ENCODE assay signal across 2 cellular contexts in the genomic region with DNA sequence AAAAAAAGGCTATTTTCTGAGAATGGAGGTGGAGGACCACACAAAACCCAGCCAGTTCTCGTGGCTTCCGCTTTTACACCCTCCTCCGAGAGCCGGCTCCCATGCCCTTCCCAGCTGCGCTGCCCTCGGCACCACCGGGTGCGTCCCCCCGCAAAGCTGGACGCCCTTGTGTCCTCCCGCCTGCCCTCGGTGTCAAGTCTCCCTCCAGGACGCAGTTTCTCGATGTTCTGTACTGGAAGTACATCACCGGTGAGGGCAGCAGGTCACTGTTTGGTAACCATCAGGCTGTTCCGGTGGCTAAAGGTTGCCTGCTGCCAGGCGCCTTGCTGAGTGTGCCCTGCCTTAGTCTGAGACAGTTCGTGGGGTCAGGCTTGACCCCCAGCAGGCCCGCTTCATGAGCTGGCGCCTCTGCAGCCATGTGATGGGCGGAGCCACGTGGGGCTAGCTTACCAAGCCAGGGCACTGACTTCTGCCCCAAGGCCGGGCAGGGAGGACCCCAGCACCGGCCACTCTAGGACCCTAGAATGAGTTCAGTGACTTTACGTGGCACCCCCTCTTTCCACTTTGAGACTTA.
A peak's percentile ranks its signal among the peaks of the same experiment; 100 is the strongest.
TF ChIP-seq lines count a peak whose summit lies in the region.

No MANE protein-coding gene starts in this region.

TF ChIP-seq in WTC11, 78 proteins besides CTCF, POLR2A, EP300 and RAD21 (continued from another document):
- TF ChIP-seq, protein P1, sequence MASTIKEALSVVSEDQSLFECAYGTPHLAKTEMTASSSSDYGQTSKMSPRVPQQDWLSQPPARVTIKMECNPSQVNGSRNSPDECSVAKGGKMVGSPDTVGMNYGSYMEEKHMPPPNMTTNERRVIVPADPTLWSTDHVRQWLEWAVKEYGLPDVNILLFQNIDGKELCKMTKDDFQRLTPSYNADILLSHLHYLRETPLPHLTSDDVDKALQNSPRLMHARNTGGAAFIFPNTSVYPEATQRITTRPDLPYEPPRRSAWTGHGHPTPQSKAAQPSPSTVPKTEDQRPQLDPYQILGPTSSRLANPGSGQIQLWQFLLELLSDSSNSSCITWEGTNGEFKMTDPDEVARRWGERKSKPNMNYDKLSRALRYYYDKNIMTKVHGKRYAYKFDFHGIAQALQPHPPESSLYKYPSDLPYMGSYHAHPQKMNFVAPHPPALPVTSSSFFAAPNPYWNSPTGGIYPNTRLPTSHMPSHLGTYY (CRISPR knock-in tag; IDR thresholded peaks at IDR 0.05): no peak
- no peak for TF ChIP-seq ZNF263 (CRISPR knock-in tag; IDR thresholded peaks at IDR 0.05; ENCODE audit: low read depth)
- TF ChIP-seq, protein P2, sequence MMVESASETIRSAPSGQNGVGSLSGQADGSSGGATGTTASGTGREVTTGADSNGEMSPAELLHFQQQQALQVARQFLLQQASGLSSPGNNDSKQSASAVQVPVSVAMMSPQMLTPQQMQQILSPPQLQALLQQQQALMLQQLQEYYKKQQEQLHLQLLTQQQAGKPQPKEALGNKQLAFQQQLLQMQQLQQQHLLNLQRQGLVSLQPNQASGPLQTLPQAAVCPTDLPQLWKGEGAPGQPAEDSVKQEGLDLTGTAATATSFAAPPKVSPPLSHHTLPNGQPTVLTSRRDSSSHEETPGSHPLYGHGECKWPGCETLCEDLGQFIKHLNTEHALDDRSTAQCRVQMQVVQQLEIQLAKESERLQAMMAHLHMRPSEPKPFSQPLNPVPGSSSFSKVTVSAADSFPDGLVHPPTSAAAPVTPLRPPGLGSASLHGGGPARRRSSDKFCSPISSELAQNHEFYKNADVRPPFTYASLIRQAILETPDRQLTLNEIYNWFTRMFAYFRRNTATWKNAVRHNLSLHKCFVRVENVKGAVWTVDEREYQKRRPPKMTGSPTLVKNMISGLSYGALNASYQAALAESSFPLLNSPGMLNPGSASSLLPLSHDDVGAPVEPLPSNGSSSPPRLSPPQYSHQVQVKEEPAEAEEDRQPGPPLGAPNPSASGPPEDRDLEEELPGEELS (CRISPR knock-in tag; IDR thresholded peaks at IDR 0.05): no peak
- TF ChIP-seq CBFB (CRISPR knock-in tag; IDR thresholded peaks at IDR 0.05; ENCODE audit: low read depth): no peak
- TF ChIP-seq, protein P3, sequence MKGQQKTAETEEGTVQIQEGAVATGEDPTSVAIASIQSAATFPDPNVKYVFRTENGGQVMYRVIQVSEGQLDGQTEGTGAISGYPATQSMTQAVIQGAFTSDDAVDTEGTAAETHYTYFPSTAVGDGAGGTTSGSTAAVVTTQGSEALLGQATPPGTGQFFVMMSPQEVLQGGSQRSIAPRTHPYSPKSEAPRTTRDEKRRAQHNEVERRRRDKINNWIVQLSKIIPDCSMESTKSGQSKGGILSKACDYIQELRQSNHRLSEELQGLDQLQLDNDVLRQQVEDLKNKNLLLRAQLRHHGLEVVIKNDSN (CRISPR knock-in tag; IDR thresholded peaks at IDR 0.05): no peak
- TF ChIP-seq ETV6 (CRISPR knock-in tag; IDR thresholded peaks at IDR 0.05): no peak
- TF ChIP-seq, protein P4, sequence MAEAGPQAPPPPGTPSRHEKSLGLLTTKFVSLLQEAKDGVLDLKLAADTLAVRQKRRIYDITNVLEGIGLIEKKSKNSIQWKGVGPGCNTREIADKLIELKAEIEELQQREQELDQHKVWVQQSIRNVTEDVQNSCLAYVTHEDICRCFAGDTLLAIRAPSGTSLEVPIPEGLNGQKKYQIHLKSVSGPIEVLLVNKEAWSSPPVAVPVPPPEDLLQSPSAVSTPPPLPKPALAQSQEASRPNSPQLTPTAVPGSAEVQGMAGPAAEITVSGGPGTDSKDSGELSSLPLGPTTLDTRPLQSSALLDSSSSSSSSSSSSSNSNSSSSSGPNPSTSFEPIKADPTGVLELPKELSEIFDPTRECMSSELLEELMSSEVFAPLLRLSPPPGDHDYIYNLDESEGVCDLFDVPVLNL (CRISPR knock-in tag; IDR thresholded peaks at IDR 0.05; ENCODE audit: borderline replicate concordance, low read depth): no peak
- no peak for TF ChIP-seq RORB (CRISPR knock-in tag; IDR thresholded peaks at IDR 0.05)
- TF ChIP-seq, protein P5, sequence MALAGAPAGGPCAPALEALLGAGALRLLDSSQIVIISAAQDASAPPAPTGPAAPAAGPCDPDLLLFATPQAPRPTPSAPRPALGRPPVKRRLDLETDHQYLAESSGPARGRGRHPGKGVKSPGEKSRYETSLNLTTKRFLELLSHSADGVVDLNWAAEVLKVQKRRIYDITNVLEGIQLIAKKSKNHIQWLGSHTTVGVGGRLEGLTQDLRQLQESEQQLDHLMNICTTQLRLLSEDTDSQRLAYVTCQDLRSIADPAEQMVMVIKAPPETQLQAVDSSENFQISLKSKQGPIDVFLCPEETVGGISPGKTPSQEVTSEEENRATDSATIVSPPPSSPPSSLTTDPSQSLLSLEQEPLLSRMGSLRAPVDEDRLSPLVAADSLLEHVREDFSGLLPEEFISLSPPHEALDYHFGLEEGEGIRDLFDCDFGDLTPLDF (CRISPR knock-in tag; IDR thresholded peaks at IDR 0.05): no peak
- TF ChIP-seq ZNF138 (CRISPR knock-in tag; conservative IDR thresholded peaks at IDR 0.05): no peak
- TF ChIP-seq FOXK1 (CRISPR knock-in tag; IDR thresholded peaks at IDR 0.05): no peak
- TF ChIP-seq ZNF121 (CRISPR knock-in tag; IDR thresholded peaks at IDR 0.05): no peak
- TF ChIP-seq GABPB1 (CRISPR knock-in tag; IDR thresholded peaks at IDR 0.05): no peak
- no peak for TF ChIP-seq KAT7 (CRISPR knock-in tag; IDR thresholded peaks at IDR 0.05; ENCODE audit: borderline replicate concordance)
- TF ChIP-seq PRRX2 (CRISPR knock-in tag; IDR thresholded peaks at IDR 0.05): no peak
- no peak for TF ChIP-seq NR2C2 (CRISPR knock-in tag; IDR thresholded peaks at IDR 0.05)

TF ChIP-seq in liver, 16 proteins besides CTCF, POLR2A, EP300 and RAD21 (continued from another document):
- TF ChIP-seq, protein P6, sequence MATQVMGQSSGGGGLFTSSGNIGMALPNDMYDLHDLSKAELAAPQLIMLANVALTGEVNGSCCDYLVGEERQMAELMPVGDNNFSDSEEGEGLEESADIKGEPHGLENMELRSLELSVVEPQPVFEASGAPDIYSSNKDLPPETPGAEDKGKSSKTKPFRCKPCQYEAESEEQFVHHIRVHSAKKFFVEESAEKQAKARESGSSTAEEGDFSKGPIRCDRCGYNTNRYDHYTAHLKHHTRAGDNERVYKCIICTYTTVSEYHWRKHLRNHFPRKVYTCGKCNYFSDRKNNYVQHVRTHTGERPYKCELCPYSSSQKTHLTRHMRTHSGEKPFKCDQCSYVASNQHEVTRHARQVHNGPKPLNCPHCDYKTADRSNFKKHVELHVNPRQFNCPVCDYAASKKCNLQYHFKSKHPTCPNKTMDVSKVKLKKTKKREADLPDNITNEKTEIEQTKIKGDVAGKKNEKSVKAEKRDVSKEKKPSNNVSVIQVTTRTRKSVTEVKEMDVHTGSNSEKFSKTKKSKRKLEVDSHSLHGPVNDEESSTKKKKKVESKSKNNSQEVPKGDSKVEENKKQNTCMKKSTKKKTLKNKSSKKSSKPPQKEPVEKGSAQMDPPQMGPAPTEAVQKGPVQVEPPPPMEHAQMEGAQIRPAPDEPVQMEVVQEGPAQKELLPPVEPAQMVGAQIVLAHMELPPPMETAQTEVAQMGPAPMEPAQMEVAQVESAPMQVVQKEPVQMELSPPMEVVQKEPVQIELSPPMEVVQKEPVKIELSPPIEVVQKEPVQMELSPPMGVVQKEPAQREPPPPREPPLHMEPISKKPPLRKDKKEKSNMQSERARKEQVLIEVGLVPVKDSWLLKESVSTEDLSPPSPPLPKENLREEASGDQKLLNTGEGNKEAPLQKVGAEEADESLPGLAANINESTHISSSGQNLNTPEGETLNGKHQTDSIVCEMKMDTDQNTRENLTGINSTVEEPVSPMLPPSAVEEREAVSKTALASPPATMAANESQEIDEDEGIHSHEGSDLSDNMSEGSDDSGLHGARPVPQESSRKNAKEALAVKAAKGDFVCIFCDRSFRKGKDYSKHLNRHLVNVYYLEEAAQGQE (IDR thresholded peaks at IDR 0.05): peak; percentile 42
- TF ChIP-seq EGR1 (IDR thresholded peaks at IDR 0.05; ENCODE audit: low read depth in 2 of 2) (peak in 1 of 2 donors; percentile 27), HNF4G (IDR thresholded peaks at IDR 0.05) (peak; percentile 89), HNF4A (conservative IDR thresholded peaks at IDR 0.05) (peak; percentile 92 to 93), RXRA (IDR thresholded peaks at IDR 0.05) (peak; percentile 97 to 100), NR2F2 (IDR thresholded peaks at IDR 0.05) (peak; percentile 88), TAF1 (conservative IDR thresholded peaks at IDR 0.05) (peak; percentile 20)
- TF ChIP-seq, protein P7, sequence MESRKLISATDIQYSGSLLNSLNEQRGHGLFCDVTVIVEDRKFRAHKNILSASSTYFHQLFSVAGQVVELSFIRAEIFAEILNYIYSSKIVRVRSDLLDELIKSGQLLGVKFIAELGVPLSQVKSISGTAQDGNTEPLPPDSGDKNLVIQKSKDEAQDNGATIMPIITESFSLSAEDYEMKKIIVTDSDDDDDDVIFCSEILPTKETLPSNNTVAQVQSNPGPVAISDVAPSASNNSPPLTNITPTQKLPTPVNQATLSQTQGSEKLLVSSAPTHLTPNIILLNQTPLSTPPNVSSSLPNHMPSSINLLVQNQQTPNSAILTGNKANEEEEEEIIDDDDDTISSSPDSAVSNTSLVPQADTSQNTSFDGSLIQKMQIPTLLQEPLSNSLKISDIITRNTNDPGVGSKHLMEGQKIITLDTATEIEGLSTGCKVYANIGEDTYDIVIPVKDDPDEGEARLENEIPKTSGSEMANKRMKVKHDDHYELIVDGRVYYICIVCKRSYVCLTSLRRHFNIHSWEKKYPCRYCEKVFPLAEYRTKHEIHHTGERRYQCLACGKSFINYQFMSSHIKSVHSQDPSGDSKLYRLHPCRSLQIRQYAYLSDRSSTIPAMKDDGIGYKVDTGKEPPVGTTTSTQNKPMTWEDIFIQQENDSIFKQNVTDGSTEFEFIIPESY (IDR thresholded peaks at IDR 0.05): peak; percentile 59
